ENCODE assay signal across 23 cellular contexts in genomic region chr5:174843263-174844250, GRCh38.
DNase-seq lines count a peak whose midpoint lies in the region; ATAC-seq and TF ChIP-seq lines count a peak whose summit lies in the region.
"Had no signal": no experiment of that assay in that cellular context is flagged by ENCODE, and none has a peak within 500 bp of the region (broad histone marks: within the 10 kb centered on the region; RNA-seq: fewer than 3 reads in every experiment).

No MANE protein-coding gene starts in this region.

- H3K27ac ChIP-seq in heart left ventricle (peak overlapping the region in 9 of 12 donors; percentile 35 to 72 (median 58)), right atrium auricular region (no peak overlapping the region), left lung (no peak overlapping the region), uterus (peak overlapping the region; percentile 72 to 73)
- H3K27ac ChIP-seq: A549, foreskin keratinocyte, tibial artery had no signal

- H3K4me3 ChIP-seq in heart left ventricle (no peak overlapping the region), right atrium auricular region (no peak overlapping the region), left lung (no peak overlapping the region), uterus (no peak overlapping the region)
- H3K4me3 ChIP-seq: A549, tibial artery had no signal

- ATAC-seq in heart left ventricle (peak; percentile 35 to 85 (median 62)), left lung (peak; percentile 37), GM18505 (IDR thresholded peaks at IDR 0.05; ENCODE audit: unreplicated experiment) (no peak)
- ATAC-seq: A549; foreskin keratinocyte; HepG2; naive thymus-derived CD4-positive, alpha-beta T cell; Panc1; stimulated activated memory B cell treated with anti-CD40 and anti-IgM and Interleukin-4, amounts not matched to agents 10 μg/mL and 1 μg/mL and 100 μg/mL, for 72 hours had no signal

- 54 to 63% (median 59%) methylated on average over 9 of the region's 9 CpGs for WGBS in heart left ventricle, 4 donors

- TF ChIP-seq POLR2A in heart left ventricle (IDR thresholded peaks at IDR 0.05) (no peak), uterus (IDR thresholded peaks at IDR 0.05) (no peak), GM18505 (IDR thresholded peaks at IDR 0.05; ENCODE audit: borderline replicate concordance, extremely low read depth, insufficient read depth, insufficient read length) (no peak)

- H3K27me3 ChIP-seq in heart left ventricle (no peaks in the 10 kb centered on the region), right atrium auricular region (no peaks in the 10 kb centered on the region), left lung (peaks cover 0 to 16% of the 10 kb centered on the region in 2 donors), uterus (no peaks in the 10 kb centered on the region)
- H3K27me3 ChIP-seq: foreskin keratinocyte, tibial artery had no signal

- intact Hi-C loops in heart left ventricle (cut with DNase I) (no loop called here), left lung (cut with DNase I) (no loop called here), uterus (cut with DNase I; ENCODE audit: low total_unique reads) (no loop called here)

- H3K36me3 ChIP-seq in heart left ventricle = no peaks in the 10 kb centered on the region
- no peaks in the 10 kb centered on the region for H3K36me3 ChIP-seq in right atrium auricular region
- no peaks in the 10 kb centered on the region for H3K36me3 ChIP-seq in left lung
- no peaks in the 10 kb centered on the region for H3K36me3 ChIP-seq in uterus
- H3K36me3 ChIP-seq: tibial artery had no signal

- H3K4me1 ChIP-seq in heart left ventricle (peaks cover 0 to 14% (median 0%) of the 10 kb centered on the region in 12 donors), right atrium auricular region (no peaks in the 10 kb centered on the region), left lung (no peaks in the 10 kb centered on the region), uterus (no peaks in the 10 kb centered on the region)
- H3K4me1 ChIP-seq: foreskin keratinocyte, tibial artery had no signal

- no peaks in the 10 kb centered on the region for H3K9me3 ChIP-seq in heart left ventricle
- H3K9me3 ChIP-seq in right atrium auricular region = no peaks in the 10 kb centered on the region
- no peaks in the 10 kb centered on the region for H3K9me3 ChIP-seq in left lung
- no peaks in the 10 kb centered on the region for H3K9me3 ChIP-seq in uterus
- H3K9me3 ChIP-seq: A549, tibial artery had no signal

- no peak for TF ChIP-seq CTCF in heart left ventricle (IDR thresholded peaks at IDR 0.05)
- no peak for TF ChIP-seq CTCF in right atrium auricular region (IDR thresholded peaks at IDR 0.05)
- TF ChIP-seq CTCF in left lung (IDR thresholded peaks at IDR 0.05) = no peak
- no peak for TF ChIP-seq CTCF in uterus (IDR thresholded peaks at IDR 0.05)

- DNase-seq in heart left ventricle = peak in 4 of 5 donors; percentile 30 to 52 (median 42)
- no peak for DNase-seq in right atrium auricular region (ENCODE audit: low spot score)
- peak; percentile 28 for DNase-seq in fibroblast of the conjunctiva (ENCODE audit: low read depth)
- DNase-seq in left lung = no peak
- peak in 1 of 2 donors; percentile 48 for DNase-seq in uterus
- no peak for DNase-seq in OCI-M2 (lab: John Stamatoyannopoulos, UW; ENCODE audit: unreplicated experiment)
- no peak for DNase-seq in SIG-M5 treated with dmso at 0.1 percent for 504 hours (lab: John Stamatoyannopoulos, UW; ENCODE audit: unreplicated experiment)
- DNase-seq: activated CD4-positive, alpha-beta T cell treated with anti-CD3 and anti-CD28 coated beads for 4 hours; activated gamma-delta T cell; amygdala; DMS153; effector memory CD4-positive, alpha-beta T cell; foreskin keratinocyte; mammary epithelial cell; naive thymus-derived CD4-positive, alpha-beta T cell; NCI-H1436; NCI-H2227 treated with DMSO at 0.1 percent for 48 hours; tibial artery had no signal

Comparison
In these comparisons a context has a peak if more than half of its experiments do, and no peak if none do; other contexts are left out.
1. DNase-seq: peak in heart left ventricle (4 of 5) and fibroblast of the conjunctiva (single experiment); none in right atrium auricular region (single experiment), left lung (0 of 2), OCI-M2 (single experiment) and SIG-M5 treated with dmso at 0.1 percent for 504 hours (single experiment).
2. H3K27ac ChIP-seq: peak in heart left ventricle (9 of 12) and uterus (2 of 2); none in right atrium auricular region (0 of 2) and left lung (0 of 2).